1 cellular context compared by ENCODE assay signal in the genomic region with DNA sequence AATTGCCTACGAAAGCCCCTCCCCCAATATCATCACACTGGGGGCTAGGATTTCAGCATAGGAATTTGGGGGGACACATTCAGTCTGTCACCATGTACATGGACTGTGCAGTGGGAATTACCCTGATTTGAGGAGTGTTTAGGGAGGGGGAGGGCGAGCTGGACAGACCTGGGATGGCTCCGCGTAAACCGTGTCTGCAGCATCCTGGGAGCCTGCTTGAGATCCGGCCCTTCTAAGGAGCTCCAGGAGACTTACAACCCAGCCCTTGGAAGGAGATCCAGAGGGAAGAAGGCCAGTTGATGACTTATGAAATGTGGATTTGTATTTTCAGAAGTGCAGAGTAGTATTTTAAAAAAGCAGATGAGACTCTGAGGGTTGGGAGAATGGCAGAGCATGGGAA.
TF ChIP-seq lines count a peak whose summit lies in the region.

No MANE protein-coding gene starts in this region.

TF ChIP-seq in GM23338, 12 proteins besides CTCF, POLR2A, EP300 and RAD21:
- no peak for TF ChIP-seq STAT1 (IDR thresholded peaks at IDR 0.05; ENCODE audit: unreplicated experiment)
- no peak for TF ChIP-seq EZH2phosphoT487 (IDR thresholded peaks at IDR 0.05; ENCODE audit: unreplicated experiment)
- no peak for TF ChIP-seq NANOG (IDR thresholded peaks at IDR 0.05; ENCODE audit: borderline replicate concordance)
- no peak for TF ChIP-seq CREB1 (CRISPR knock-in tag; IDR thresholded peaks at IDR 0.05; ENCODE audit: low read depth)
- TF ChIP-seq EZH2 (IDR thresholded peaks at IDR 0.05; ENCODE audit: low read depth, unreplicated experiment), result no peak
- no peak for TF ChIP-seq ZNF114 (CRISPR knock-in tag; IDR thresholded peaks at IDR 0.05)
- TF ChIP-seq JUNB (IDR thresholded peaks at IDR 0.05; ENCODE audit: unreplicated experiment), result no peak
- TF ChIP-seq, protein P1, sequence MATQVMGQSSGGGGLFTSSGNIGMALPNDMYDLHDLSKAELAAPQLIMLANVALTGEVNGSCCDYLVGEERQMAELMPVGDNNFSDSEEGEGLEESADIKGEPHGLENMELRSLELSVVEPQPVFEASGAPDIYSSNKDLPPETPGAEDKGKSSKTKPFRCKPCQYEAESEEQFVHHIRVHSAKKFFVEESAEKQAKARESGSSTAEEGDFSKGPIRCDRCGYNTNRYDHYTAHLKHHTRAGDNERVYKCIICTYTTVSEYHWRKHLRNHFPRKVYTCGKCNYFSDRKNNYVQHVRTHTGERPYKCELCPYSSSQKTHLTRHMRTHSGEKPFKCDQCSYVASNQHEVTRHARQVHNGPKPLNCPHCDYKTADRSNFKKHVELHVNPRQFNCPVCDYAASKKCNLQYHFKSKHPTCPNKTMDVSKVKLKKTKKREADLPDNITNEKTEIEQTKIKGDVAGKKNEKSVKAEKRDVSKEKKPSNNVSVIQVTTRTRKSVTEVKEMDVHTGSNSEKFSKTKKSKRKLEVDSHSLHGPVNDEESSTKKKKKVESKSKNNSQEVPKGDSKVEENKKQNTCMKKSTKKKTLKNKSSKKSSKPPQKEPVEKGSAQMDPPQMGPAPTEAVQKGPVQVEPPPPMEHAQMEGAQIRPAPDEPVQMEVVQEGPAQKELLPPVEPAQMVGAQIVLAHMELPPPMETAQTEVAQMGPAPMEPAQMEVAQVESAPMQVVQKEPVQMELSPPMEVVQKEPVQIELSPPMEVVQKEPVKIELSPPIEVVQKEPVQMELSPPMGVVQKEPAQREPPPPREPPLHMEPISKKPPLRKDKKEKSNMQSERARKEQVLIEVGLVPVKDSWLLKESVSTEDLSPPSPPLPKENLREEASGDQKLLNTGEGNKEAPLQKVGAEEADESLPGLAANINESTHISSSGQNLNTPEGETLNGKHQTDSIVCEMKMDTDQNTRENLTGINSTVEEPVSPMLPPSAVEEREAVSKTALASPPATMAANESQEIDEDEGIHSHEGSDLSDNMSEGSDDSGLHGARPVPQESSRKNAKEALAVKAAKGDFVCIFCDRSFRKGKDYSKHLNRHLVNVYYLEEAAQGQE (IDR thresholded peaks at IDR 0.05; ENCODE audit: unreplicated experiment), result no peak
- TF ChIP-seq, protein P2, sequence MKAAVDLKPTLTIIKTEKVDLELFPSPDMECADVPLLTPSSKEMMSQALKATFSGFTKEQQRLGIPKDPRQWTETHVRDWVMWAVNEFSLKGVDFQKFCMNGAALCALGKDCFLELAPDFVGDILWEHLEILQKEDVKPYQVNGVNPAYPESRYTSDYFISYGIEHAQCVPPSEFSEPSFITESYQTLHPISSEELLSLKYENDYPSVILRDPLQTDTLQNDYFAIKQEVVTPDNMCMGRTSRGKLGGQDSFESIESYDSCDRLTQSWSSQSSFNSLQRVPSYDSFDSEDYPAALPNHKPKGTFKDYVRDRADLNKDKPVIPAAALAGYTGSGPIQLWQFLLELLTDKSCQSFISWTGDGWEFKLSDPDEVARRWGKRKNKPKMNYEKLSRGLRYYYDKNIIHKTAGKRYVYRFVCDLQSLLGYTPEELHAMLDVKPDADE (IDR thresholded peaks at IDR 0.05), result no peak
- no peak for TF ChIP-seq ZNF331 (CRISPR knock-in tag; IDR thresholded peaks at IDR 0.05; ENCODE audit: low read depth)
- TF ChIP-seq, protein P3, sequence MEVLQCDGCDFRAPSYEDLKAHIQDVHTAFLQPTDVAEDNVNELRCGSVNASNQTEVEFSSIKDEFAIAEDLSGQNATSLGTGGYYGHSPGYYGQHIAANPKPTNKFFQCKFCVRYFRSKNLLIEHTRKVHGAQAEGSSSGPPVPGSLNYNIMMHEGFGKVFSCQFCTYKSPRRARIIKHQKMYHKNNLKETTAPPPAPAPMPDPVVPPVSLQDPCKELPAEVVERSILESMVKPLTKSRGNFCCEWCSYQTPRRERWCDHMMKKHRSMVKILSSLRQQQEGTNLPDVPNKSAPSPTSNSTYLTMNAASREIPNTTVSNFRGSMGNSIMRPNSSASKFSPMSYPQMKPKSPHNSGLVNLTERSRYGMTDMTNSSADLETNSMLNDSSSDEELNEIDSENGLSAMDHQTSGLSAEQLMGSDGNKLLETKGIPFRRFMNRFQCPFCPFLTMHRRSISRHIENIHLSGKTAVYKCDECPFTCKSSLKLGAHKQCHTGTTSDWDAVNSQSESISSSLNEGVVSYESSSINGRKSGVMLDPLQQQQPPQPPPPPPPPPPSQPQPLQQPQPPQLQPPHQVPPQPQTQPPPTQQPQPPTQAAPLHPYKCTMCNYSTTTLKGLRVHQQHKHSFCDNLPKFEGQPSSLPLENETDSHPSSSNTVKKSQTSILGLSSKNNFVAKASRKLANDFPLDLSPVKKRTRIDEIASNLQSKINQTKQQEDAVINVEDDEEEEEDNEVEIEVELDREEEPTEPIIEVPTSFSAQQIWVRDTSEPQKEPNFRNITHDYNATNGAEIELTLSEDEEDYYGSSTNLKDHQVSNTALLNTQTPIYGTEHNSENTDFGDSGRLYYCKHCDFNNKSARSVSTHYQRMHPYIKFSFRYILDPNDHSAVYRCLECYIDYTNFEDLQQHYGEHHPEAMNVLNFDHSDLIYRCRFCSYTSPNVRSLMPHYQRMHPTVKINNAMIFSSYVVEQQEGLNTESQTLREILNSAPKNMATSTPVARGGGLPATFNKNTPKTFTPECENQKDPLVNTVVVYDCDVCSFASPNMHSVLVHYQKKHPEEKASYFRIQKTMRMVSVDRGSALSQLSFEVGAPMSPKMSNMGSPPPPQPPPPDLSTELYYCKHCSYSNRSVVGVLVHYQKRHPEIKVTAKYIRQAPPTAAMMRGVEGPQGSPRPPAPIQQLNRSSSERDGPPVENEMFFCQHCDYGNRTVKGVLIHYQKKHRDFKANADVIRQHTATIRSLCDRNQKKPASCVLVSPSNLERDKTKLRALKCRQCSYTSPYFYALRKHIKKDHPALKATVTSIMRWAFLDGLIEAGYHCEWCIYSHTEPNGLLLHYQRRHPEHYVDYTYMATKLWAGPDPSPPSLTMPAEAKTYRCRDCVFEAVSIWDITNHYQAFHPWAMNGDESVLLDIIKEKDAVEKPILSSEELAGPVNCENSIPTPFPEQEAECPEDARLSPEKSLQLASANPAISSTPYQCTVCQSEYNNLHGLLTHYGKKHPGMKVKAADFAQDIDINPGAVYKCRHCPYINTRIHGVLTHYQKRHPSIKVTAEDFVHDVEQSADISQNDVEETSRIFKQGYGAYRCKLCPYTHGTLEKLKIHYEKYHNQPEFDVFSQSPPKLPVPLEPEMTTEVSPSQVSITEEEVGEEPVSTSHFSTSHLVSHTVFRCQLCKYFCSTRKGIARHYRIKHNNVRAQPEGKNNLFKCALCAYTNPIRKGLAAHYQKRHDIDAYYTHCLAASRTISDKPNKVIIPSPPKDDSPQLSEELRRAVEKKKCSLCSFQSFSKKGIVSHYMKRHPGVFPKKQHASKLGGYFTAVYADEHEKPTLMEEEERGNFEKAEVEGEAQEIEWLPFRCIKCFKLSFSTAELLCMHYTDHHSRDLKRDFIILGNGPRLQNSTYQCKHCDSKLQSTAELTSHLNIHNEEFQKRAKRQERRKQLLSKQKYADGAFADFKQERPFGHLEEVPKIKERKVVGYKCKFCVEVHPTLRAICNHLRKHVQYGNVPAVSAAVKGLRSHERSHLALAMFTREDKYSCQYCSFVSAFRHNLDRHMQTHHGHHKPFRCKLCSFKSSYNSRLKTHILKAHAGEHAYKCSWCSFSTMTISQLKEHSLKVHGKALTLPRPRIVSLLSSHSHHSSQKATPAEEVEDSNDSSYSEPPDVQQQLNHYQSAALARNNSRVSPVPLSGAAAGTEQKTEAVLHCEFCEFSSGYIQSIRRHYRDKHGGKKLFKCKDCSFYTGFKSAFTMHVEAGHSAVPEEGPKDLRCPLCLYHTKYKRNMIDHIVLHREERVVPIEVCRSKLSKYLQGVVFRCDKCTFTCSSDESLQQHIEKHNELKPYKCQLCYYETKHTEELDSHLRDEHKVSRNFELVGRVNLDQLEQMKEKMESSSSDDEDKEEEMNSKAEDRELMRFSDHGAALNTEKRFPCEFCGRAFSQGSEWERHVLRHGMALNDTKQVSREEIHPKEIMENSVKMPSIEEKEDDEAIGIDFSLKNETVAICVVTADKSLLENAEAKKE (CRISPR knock-in tag; IDR thresholded peaks at IDR 0.05), result no peak
- no peak for TF ChIP-seq POLR2AphosphoS5 (IDR thresholded peaks at IDR 0.05; ENCODE audit: low read depth)
TF ChIP-seq in GM23338: peak in this region for 0.
